ENCODE assay signal across 28 cellular contexts in the genomic region with DNA sequence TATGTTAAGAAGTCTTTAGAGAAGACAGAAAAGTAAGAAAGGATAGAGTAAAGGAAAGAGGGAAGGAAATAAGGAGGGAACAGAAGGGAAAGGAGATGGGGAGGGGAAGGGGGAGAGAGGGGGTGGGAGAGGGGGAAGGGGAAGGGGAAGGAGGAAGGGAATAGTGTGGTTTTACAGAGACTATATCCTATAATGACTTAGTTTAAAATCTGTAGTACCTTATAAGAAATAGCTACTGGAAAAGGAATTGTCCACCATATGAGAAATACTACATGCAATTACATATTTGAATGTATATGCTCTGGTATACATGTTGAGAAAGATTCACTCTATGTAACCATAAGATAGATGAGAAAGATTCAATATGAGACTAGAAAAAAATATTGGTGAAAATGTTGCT.
"Had no signal": no experiment of that assay in that cellular context is flagged by ENCODE, and none has a peak within 500 bp of the region (broad histone marks: within the 10 kb centered on the region; RNA-seq: fewer than 3 reads in every experiment).

No MANE protein-coding gene starts in this region.

- FAIRE-seq: colon, endometrium, endothelial cell of umbilical vein, frontal cortex had no signal

- H3K9me3 ChIP-seq: colonic mucosa, esophagus muscularis mucosa, esophagus squamous epithelium, gastrocnemius medialis, gastroesophageal sphincter, heart left ventricle, heart right ventricle had no signal

- H3K4me1 ChIP-seq: colonic mucosa, esophagus muscularis mucosa, foreskin keratinocyte, gastrocnemius medialis, gastroesophageal sphincter, heart left ventricle, heart right ventricle had no signal

- H3K36me3 ChIP-seq: colonic mucosa, esophagus muscularis mucosa, esophagus squamous epithelium, gastrocnemius medialis, gastroesophageal sphincter, heart left ventricle, heart right ventricle had no signal

- H3K27me3 ChIP-seq: colonic mucosa, dorsolateral prefrontal cortex, esophagus muscularis mucosa, esophagus squamous epithelium, foreskin keratinocyte, gastrocnemius medialis, gastroesophageal sphincter, heart left ventricle, heart right ventricle had no signal

- ATAC-seq: effector memory CD8-positive, alpha-beta T cell; esophagus mucosa; foreskin keratinocyte; gastrocnemius medialis; gastroesophageal sphincter; heart left ventricle; heart right ventricle had no signal

- H3K4me3 ChIP-seq: colonic mucosa, coronary artery, dorsolateral prefrontal cortex, esophagus muscularis mucosa, esophagus squamous epithelium, gastrocnemius medialis, gastroesophageal sphincter, heart left ventricle, heart right ventricle had no signal

- H3K27ac ChIP-seq: colonic mucosa, coronary artery, dorsolateral prefrontal cortex, epithelial cell of prostate, esophagus muscularis mucosa, esophagus squamous epithelium, foreskin keratinocyte, gastrocnemius medialis, gastroesophageal sphincter, heart left ventricle, heart right ventricle had no signal

- DNase-seq: colonic mucosa; cortex of kidney; dermis blood vessel endothelial cell; dorsolateral prefrontal cortex; effector CD4-positive, alpha-beta T cell; effector CD8-positive, alpha-beta T cell; effector memory CD4-positive, alpha-beta T cell; effector memory CD8-positive, alpha-beta T cell; endodermal cell; erythroblast; esophagus squamous epithelium; foreskin fibroblast; foreskin keratinocyte; foreskin melanocyte; gastrocnemius medialis; glutamatergic neuron; head of caudate nucleus; heart left ventricle; heart right ventricle had no signal
